ENCODE assay signal across 34 cellular contexts in genomic region chr13:113735194-113735593, GRCh38. TPM values are rescaled to one million over a fixed set of nuclear protein-coding genes. Genes with fewer than 3 reads are reported as not detected.
"Had no signal": no experiment of that assay in that cellular context is flagged by ENCODE, and none has a peak within 500 bp of the region (broad histone marks: within the 10 kb centered on the region; RNA-seq: fewer than 3 reads in every experiment).

No MANE protein-coding gene starts in this region.

- H3K27me3 Mint-ChIP-seq: activated T-helper 17 cell treated with anti-CD3 and anti-CD28 coated beads, Interleukin-2, amount 50 U/mL, for 72 hours had no signal

- H3K4me3 ChIP-seq: adrenal gland, ascending aorta, breast epithelium, cardiac muscle cell, coronary artery, dorsolateral prefrontal cortex had no signal

- H3K4me1 Mint-ChIP-seq: activated naive CD4-positive, alpha-beta T cell treated with anti-CD3 and anti-CD28 coated beads, Interleukin-2, amount 50 U/mL, for 24 hours; activated naive CD8-positive, alpha-beta T cell treated with anti-CD3 and anti-CD28 coated beads for 36 hours; activated naive CD8-positive, alpha-beta T cell treated with anti-CD3 and anti-CD28 coated beads, Interleukin-2, amount 50 U/mL, for 24 hours; activated T-helper 17 cell treated with anti-CD3 and anti-CD28 coated beads, Interleukin-2, amount 50 U/mL, for 72 hours; endodermal cell had no signal

- H3K27ac ChIP-seq: adrenal gland, ascending aorta, breast epithelium, cardiac muscle cell, coronary artery, dorsolateral prefrontal cortex, WERI-Rb-1 had no signal

- H3K36me3 ChIP-seq: adrenal gland, ascending aorta, breast epithelium, cardiac muscle cell had no signal

- H3K4me1 ChIP-seq: adrenal gland, ascending aorta, breast epithelium had no signal

- ATAC-seq: activated CD4-positive, CD25-positive, alpha-beta regulatory T cell treated with anti-CD3 and anti-CD28 coated beads, Interleukin-2, amount 50 U/mL, for 24 hours; activated CD8-positive, alpha-beta T cell treated with anti-CD3 and anti-CD28 coated beads for 36 hours; activated naive CD8-positive, alpha-beta T cell treated with anti-CD3 and anti-CD28 coated beads, Interleukin-2, amount 50 U/mL, for 24 hours; activated T-cell treated with anti-CD3 and anti-CD28 coated beads, Interleukin-2, amount 50 U/mL, for 4 hours; activated T-helper 17 cell treated with anti-CD3 and anti-CD28 coated beads, Interleukin-2, amount 50 U/mL, for 72 hours; esophagus mucosa; T-helper 17 cell had no signal

- H3K4me3 Mint-ChIP-seq: activated B cell treated with CpG ODN at 0.5 μM for 24 hours; activated CD8-positive, alpha-beta T cell treated with anti-CD3 and anti-CD28 coated beads for 36 hours; activated naive CD4-positive, alpha-beta T cell treated with anti-CD3 and anti-CD28 coated beads for 36 hours; activated naive CD4-positive, alpha-beta T cell treated with anti-CD3 and anti-CD28 coated beads, Interleukin-2, amount 50 U/mL, for 24 hours; activated naive CD8-positive, alpha-beta T cell treated with anti-CD3 and anti-CD28 coated beads for 36 hours; activated naive CD8-positive, alpha-beta T cell treated with anti-CD3 and anti-CD28 coated beads, Interleukin-2, amount 50 U/mL, for 24 hours; activated T-cell treated with anti-CD3 and anti-CD28 coated beads, Interleukin-2, amount 50 U/mL, for 4 hours; activated T-helper 17 cell treated with anti-CD3 and anti-CD28 coated beads, Interleukin-2, amount 50 U/mL, for 72 hours; brain; dendritic cell treated with granulocyte-macrophage colony-stimulating factor and Interleukin-4, amounts not matched to agents 40 ng/mL and 50 ng/mL, for 4 days; endodermal cell; T-helper 17 cell; T-helper 2 cell treated with Interferon-gamma antibody and Interleukin-4, amounts not matched to agents 5 μg/mL and 100 μg/mL, for 36 hours had no signal

- H3K9me3 Mint-ChIP-seq: activated B cell treated with CpG ODN at 0.5 μM for 24 hours; activated CD8-positive, alpha-beta T cell treated with anti-CD3 and anti-CD28 coated beads for 36 hours; activated naive CD4-positive, alpha-beta T cell treated with anti-CD3 and anti-CD28 coated beads, Interleukin-2, amount 50 U/mL, for 24 hours; activated naive CD8-positive, alpha-beta T cell treated with anti-CD3 and anti-CD28 coated beads for 36 hours; activated naive CD8-positive, alpha-beta T cell treated with anti-CD3 and anti-CD28 coated beads, Interleukin-2, amount 50 U/mL, for 24 hours; activated T-cell treated with anti-CD3 and anti-CD28 coated beads, Interleukin-2, amount 50 U/mL, for 4 hours; activated T-helper 17 cell treated with anti-CD3 and anti-CD28 coated beads, Interleukin-2, amount 50 U/mL, for 72 hours; dendritic cell treated with granulocyte-macrophage colony-stimulating factor and Interleukin-4, amounts not matched to agents 40 ng/mL and 50 ng/mL, for 4 days; endodermal cell had no signal

- H3K36me3 Mint-ChIP-seq: activated naive CD4-positive, alpha-beta T cell treated with anti-CD3 and anti-CD28 coated beads, Interleukin-2, amount 50 U/mL, for 24 hours; activated naive CD8-positive, alpha-beta T cell treated with anti-CD3 and anti-CD28 coated beads for 36 hours; brain had no signal

- H3K27ac Mint-ChIP-seq: activated B cell treated with CpG ODN at 0.5 μM for 24 hours; activated CD8-positive, alpha-beta T cell treated with anti-CD3 and anti-CD28 coated beads for 36 hours; activated naive CD4-positive, alpha-beta T cell treated with anti-CD3 and anti-CD28 coated beads for 36 hours; activated naive CD4-positive, alpha-beta T cell treated with anti-CD3 and anti-CD28 coated beads, Interleukin-2, amount 50 U/mL, for 24 hours; activated naive CD8-positive, alpha-beta T cell treated with anti-CD3 and anti-CD28 coated beads for 36 hours; activated naive CD8-positive, alpha-beta T cell treated with anti-CD3 and anti-CD28 coated beads, Interleukin-2, amount 50 U/mL, for 24 hours; activated T-helper 17 cell treated with anti-CD3 and anti-CD28 coated beads, Interleukin-2, amount 50 U/mL, for 72 hours; brain; dendritic cell treated with granulocyte-macrophage colony-stimulating factor and Interleukin-4, amounts not matched to agents 40 ng/mL and 50 ng/mL, for 4 days; endodermal cell; T-helper 17 cell; T-helper 2 cell treated with Interferon-gamma antibody and Interleukin-4, amounts not matched to agents 5 μg/mL and 100 μg/mL, for 36 hours had no signal

- H3K27me3 ChIP-seq: ascending aorta, cardiac muscle cell had no signal

- H3K9me3 ChIP-seq: adrenal gland, ascending aorta, breast epithelium had no signal

- DNase-seq: activated B cell treated with CpG ODN at 0.5 μM for 24 hours; activated CD4-positive, alpha-beta T cell treated with anti-CD3 and anti-CD28 coated beads for 48 hours; activated CD4-positive, alpha-beta T cell treated with anti-CD3 and anti-CD28 coated beads, Interleukin-2, amount 50 U/mL, for 1 hour; activated CD4-positive, alpha-beta T cell treated with anti-CD3 and anti-CD28 coated beads, Interleukin-2, amount 50 U/mL, for 48 hours; activated CD8-positive, alpha-beta memory T cell treated with anti-CD3 and anti-CD28 coated beads for 24 hours; activated CD8-positive, alpha-beta T cell treated with anti-CD3 and anti-CD28 coated beads for 36 hours; activated effector memory CD4-positive, alpha-beta T cell treated with anti-CD3 and anti-CD28 coated beads, Interleukin-2, amount 50 U/mL, for 16 hours; activated naive CD4-positive, alpha-beta T cell treated with anti-CD3 and anti-CD28 coated beads for 36 hours; activated naive CD8-positive, alpha-beta T cell treated with anti-CD3 and anti-CD28 coated beads for 36 hours; activated naive CD8-positive, alpha-beta T cell treated with anti-CD3 and anti-CD28 coated beads, Interleukin-2, amount 50 U/mL, for 24 hours; activated T-cell treated with anti-CD3 and anti-CD28 coated beads, Interleukin-2, amount 50 U/mL, for 4 hours; adrenal gland; central memory CD4-positive, alpha-beta T cell; cerebellar nuclear complex; effector memory CD4-positive, alpha-beta T cell; endodermal cell; foreskin fibroblast; T-helper 1 cell; T-helper 17 cell; T1000; WERI-Rb-1 had no signal

RNA-seq across cellular contexts. Expression of gene TMEM255B, which starts 23.8 kb away (rescaled TPM):
- total RNA-seq: cardiac muscle cell, frontal cortex had no signal
